In the genomic region with DNA sequence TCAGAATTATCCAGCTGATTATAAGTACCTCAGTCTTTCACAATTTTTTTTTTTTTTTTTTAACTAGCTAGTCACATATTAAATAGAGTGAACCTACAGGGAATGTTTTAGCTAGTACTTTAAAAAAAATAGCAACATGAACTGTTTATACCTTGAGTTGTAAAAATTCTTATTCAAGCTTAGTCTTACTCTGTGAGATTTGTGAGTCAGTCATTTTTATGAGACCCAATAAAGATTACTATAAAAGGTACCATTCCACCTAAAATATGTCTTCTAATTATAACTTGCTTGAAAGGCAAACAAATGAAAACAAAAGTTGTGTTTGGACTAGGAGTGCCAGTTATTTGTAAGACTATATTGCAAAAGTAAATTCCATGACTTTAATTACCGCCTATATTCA, we compare ENCODE assay signal across 1 cellular context. TPM values are rescaled to one million over a fixed set of nuclear protein-coding genes. Genes with fewer than 3 reads are reported as not detected.
"Had no signal": no experiment of that assay in that cellular context is flagged by ENCODE, and none has a peak within 500 bp of the region (broad histone marks: within the 10 kb centered on the region; RNA-seq: fewer than 3 reads in every experiment).

No MANE protein-coding gene starts in this region.

RNA-seq across cellular contexts. Expression of gene FAM72C, which starts 5.9 kb away (rescaled TPM):
- total RNA-seq: Right ventricle myocardium superior had no signal
